Comparison of ENCODE assay signal across 1 cellular context in the genomic region with DNA sequence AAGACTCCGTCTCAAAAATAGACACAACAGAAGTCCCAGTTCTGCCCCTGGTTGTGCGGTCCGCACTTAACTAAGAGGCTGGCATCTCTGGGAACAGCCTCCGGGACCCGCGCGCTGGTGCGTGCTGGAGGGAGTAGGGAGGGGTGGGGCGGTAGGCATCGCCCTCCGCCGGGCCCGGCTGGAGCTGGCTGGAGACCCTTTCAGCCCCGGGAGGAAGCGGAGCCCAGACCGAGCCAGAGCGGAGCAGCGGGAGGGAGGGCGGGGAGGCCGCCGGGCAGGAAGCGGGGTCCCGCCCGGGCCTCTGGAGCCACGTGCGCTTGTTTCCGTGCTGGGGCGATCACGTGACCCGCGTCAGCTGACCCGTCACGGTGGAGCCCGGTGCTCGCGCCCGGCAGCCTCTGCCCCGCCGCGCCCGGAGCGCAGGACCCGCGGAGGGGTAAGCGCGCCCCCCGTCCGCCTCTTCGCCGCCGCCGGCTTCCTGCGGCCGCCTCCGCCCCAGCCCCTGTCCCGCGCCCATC.
TF ChIP-seq lines count a peak whose summit lies in the region.

Gene WDR81 (plus strand): TSS at position 354 of the 518 bp plus-strand sequence. CDS start 256 bp downstream, outside the sequence.

TF ChIP-seq in K562, 482 proteins besides CTCF, POLR2A, EP300 and RAD21 (continued from another document and continues in another):
- TF ChIP-seq, protein P1, sequence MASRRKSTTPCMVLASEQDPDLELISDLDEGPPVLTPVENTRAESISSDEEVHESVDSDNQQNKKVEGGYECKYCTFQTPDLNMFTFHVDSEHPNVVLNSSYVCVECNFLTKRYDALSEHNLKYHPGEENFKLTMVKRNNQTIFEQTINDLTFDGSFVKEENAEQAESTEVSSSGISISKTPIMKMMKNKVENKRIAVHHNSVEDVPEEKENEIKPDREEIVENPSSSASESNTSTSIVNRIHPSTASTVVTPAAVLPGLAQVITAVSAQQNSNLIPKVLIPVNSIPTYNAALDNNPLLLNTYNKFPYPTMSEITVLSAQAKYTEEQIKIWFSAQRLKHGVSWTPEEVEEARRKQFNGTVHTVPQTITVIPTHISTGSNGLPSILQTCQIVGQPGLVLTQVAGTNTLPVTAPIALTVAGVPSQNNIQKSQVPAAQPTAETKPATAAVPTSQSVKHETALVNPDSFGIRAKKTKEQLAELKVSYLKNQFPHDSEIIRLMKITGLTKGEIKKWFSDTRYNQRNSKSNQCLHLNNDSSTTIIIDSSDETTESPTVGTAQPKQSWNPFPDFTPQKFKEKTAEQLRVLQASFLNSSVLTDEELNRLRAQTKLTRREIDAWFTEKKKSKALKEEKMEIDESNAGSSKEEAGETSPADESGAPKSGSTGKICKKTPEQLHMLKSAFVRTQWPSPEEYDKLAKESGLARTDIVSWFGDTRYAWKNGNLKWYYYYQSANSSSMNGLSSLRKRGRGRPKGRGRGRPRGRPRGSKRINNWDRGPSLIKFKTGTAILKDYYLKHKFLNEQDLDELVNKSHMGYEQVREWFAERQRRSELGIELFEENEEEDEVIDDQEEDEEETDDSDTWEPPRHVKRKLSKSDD (conservative IDR thresholded peaks at IDR 0.05; ENCODE audit: low read length), result no peak
- no peak for TF ChIP-seq BRF1 (IDR thresholded peaks at IDR 0.05; ENCODE audit: borderline replicate concordance, extremely low read depth, insufficient read length)
- no peak for TF ChIP-seq ZNF696 (CRISPR knock-in tag; conservative IDR thresholded peaks at IDR 0.05)
- TF ChIP-seq DLX4 (CRISPR knock-in tag; IDR thresholded peaks at IDR 0.05), result no peak
- no peak for TF ChIP-seq TCF7 (IDR thresholded peaks at IDR 0.05; ENCODE audit: borderline replicate concordance)
- peak; percentile 84 for TF ChIP-seq CBFA2T2 (conservative IDR thresholded peaks at IDR 0.05)
- TF ChIP-seq NR1H2 (CRISPR knock-in tag; IDR thresholded peaks at IDR 0.05), result no peak
- TF ChIP-seq ZNF668 (CRISPR knock-in tag; IDR thresholded peaks at IDR 0.05), result no peak
- TF ChIP-seq ZNF695 (CRISPR knock-in tag; IDR thresholded peaks at IDR 0.05), result no peak
- TF ChIP-seq GTF2A2 (tag; IDR thresholded peaks at IDR 0.05), result no peak
- 0 out of 2 replicates have a peak, but pooled peaks have one; percentile 2 for TF ChIP-seq BCOR (IDR thresholded peaks at IDR 0.05)
- no peak for TF ChIP-seq ZNF507 (tag; conservative IDR thresholded peaks at IDR 0.05)
- TF ChIP-seq RBM34 (IDR thresholded peaks at IDR 0.05; ENCODE audit: borderline replicate concordance, insufficient read depth, low read length), result no peak
- 0 out of 2 replicates have a peak, but pooled peaks have one; percentile 18 for TF ChIP-seq SMAD4 (CRISPR knock-in tag; conservative IDR thresholded peaks at IDR 0.05)
- TF ChIP-seq STAT5B (CRISPR knock-in tag; IDR thresholded peaks at IDR 0.05), result no peak
- TF ChIP-seq ZNF76 (CRISPR knock-in tag; IDR thresholded peaks at IDR 0.05; ENCODE audit: borderline replicate concordance), result no peak
- TF ChIP-seq NFXL1 (CRISPR knock-in tag; IDR thresholded peaks at IDR 0.05), result no peak
- TF ChIP-seq POLR2AphosphoS5 (IDR thresholded peaks at IDR 0.05; ENCODE audit: control insufficient read depth, insufficient read depth, low read depth, low read length), result no peak
- TF ChIP-seq CTCFL (IDR thresholded peaks at IDR 0.05; ENCODE audit: borderline replicate concordance, insufficient read depth, low read depth, low read length, poor library complexity, severe bottlenecking), result no peak
- TF ChIP-seq RBM14 (IDR thresholded peaks at IDR 0.05; ENCODE audit: borderline replicate concordance, insufficient read depth, low read depth, low read length), result no peak
- no peak for TF ChIP-seq TFAM (CRISPR knock-in tag; conservative IDR thresholded peaks at IDR 0.05)
- TF ChIP-seq, protein P2, sequence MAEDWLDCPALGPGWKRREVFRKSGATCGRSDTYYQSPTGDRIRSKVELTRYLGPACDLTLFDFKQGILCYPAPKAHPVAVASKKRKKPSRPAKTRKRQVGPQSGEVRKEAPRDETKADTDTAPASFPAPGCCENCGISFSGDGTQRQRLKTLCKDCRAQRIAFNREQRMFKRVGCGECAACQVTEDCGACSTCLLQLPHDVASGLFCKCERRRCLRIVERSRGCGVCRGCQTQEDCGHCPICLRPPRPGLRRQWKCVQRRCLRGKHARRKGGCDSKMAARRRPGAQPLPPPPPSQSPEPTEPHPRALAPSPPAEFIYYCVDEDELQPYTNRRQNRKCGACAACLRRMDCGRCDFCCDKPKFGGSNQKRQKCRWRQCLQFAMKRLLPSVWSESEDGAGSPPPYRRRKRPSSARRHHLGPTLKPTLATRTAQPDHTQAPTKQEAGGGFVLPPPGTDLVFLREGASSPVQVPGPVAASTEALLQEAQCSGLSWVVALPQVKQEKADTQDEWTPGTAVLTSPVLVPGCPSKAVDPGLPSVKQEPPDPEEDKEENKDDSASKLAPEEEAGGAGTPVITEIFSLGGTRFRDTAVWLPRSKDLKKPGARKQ (CRISPR knock-in tag; IDR thresholded peaks at IDR 0.05), result no peak
- TF ChIP-seq STAT5A (IDR thresholded peaks at IDR 0.05; ENCODE audit: borderline replicate concordance, low read length), result no peak
- no peak for TF ChIP-seq U2AF1 (optimal IDR thresholded peaks at IDR 0.05; ENCODE audit: low read depth, low read length)
- no peak for TF ChIP-seq CCAR2 (IDR thresholded peaks at IDR 0.05; ENCODE audit: low read depth, low read length)
- TF ChIP-seq ZNF830 (CRISPR knock-in tag; IDR thresholded peaks at IDR 0.05), result no peak
- TF ChIP-seq ZNF354B (CRISPR knock-in tag; IDR thresholded peaks at IDR 0.05), result no peak
- TF ChIP-seq, protein P3, sequence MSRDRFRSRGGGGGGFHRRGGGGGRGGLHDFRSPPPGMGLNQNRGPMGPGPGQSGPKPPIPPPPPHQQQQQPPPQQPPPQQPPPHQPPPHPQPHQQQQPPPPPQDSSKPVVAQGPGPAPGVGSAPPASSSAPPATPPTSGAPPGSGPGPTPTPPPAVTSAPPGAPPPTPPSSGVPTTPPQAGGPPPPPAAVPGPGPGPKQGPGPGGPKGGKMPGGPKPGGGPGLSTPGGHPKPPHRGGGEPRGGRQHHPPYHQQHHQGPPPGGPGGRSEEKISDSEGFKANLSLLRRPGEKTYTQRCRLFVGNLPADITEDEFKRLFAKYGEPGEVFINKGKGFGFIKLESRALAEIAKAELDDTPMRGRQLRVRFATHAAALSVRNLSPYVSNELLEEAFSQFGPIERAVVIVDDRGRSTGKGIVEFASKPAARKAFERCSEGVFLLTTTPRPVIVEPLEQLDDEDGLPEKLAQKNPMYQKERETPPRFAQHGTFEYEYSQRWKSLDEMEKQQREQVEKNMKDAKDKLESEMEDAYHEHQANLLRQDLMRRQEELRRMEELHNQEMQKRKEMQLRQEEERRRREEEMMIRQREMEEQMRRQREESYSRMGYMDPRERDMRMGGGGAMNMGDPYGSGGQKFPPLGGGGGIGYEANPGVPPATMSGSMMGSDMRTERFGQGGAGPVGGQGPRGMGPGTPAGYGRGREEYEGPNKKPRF (IDR thresholded peaks at IDR 0.05; ENCODE audit: low read depth, low read length), result no peak
- TF ChIP-seq ZNF12 (CRISPR knock-in tag; IDR thresholded peaks at IDR 0.05), result no peak
- no peak for TF ChIP-seq POLR2B (IDR thresholded peaks at IDR 0.05; ENCODE audit: low read depth, partially characterized antibody)
- TF ChIP-seq ZNF655 (CRISPR knock-in tag; IDR thresholded peaks at IDR 0.05), result no peak
- TF ChIP-seq HNRNPLL (IDR thresholded peaks at IDR 0.05; ENCODE audit: low read depth, low read length, poor library complexity, severe bottlenecking), result no peak
- TF ChIP-seq CHCHD3 (CRISPR knock-in tag; IDR thresholded peaks at IDR 0.05), result no peak
- TF ChIP-seq HNRNPH1 (optimal IDR thresholded peaks at IDR 0.05; ENCODE audit: low read depth, low read length), result no peak
- TF ChIP-seq RBM25 (IDR thresholded peaks at IDR 0.05; ENCODE audit: low read depth, low read length, severe bottlenecking), result no peak
- no peak for TF ChIP-seq RHOXF2B (CRISPR knock-in tag; conservative IDR thresholded peaks at IDR 0.05)
- TF ChIP-seq ZNF551 (CRISPR knock-in tag; IDR thresholded peaks at IDR 0.05), result no peak
- no peak for TF ChIP-seq NFYB (IDR thresholded peaks at IDR 0.05; ENCODE audit: extremely low read depth, insufficient read length)
- TF ChIP-seq, protein P4, sequence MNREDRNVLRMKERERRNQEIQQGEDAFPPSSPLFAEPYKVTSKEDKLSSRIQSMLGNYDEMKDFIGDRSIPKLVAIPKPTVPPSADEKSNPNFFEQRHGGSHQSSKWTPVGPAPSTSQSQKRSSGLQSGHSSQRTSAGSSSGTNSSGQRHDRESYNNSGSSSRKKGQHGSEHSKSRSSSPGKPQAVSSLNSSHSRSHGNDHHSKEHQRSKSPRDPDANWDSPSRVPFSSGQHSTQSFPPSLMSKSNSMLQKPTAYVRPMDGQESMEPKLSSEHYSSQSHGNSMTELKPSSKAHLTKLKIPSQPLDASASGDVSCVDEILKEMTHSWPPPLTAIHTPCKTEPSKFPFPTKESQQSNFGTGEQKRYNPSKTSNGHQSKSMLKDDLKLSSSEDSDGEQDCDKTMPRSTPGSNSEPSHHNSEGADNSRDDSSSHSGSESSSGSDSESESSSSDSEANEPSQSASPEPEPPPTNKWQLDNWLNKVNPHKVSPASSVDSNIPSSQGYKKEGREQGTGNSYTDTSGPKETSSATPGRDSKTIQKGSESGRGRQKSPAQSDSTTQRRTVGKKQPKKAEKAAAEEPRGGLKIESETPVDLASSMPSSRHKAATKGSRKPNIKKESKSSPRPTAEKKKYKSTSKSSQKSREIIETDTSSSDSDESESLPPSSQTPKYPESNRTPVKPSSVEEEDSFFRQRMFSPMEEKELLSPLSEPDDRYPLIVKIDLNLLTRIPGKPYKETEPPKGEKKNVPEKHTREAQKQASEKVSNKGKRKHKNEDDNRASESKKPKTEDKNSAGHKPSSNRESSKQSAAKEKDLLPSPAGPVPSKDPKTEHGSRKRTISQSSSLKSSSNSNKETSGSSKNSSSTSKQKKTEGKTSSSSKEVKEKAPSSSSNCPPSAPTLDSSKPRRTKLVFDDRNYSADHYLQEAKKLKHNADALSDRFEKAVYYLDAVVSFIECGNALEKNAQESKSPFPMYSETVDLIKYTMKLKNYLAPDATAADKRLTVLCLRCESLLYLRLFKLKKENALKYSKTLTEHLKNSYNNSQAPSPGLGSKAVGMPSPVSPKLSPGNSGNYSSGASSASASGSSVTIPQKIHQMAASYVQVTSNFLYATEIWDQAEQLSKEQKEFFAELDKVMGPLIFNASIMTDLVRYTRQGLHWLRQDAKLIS (CRISPR knock-in tag; IDR thresholded peaks at IDR 0.05), result no peak
- TF ChIP-seq, protein P5, sequence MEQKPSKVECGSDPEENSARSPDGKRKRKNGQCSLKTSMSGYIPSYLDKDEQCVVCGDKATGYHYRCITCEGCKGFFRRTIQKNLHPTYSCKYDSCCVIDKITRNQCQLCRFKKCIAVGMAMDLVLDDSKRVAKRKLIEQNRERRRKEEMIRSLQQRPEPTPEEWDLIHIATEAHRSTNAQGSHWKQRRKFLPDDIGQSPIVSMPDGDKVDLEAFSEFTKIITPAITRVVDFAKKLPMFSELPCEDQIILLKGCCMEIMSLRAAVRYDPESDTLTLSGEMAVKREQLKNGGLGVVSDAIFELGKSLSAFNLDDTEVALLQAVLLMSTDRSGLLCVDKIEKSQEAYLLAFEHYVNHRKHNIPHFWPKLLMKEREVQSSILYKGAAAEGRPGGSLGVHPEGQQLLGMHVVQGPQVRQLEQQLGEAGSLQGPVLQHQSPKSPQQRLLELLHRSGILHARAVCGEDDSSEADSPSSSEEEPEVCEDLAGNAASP (IDR thresholded peaks at IDR 0.05), result no peak
- no peak for TF ChIP-seq RBM39 (optimal IDR thresholded peaks at IDR 0.05; ENCODE audit: low read depth, low read length)
- no peak for TF ChIP-seq CEBPB (tag; IDR thresholded peaks at IDR 0.05)
- TF ChIP-seq SUPT5H (IDR thresholded peaks at IDR 0.05), result no peak
- TF ChIP-seq RAD51 (IDR thresholded peaks at IDR 0.05; ENCODE audit: borderline replicate concordance, low read depth), result peak; percentile 97
- TF ChIP-seq MECOM (CRISPR knock-in tag; IDR thresholded peaks at IDR 0.05), result no peak
- no peak for TF ChIP-seq ARID3A (IDR thresholded peaks at IDR 0.05; ENCODE audit: borderline replicate concordance, low read depth, low read length)
